Comparison of ENCODE assay signal across 24 cellular contexts in genomic region chr1:47690341-47691244, GRCh38.
DNase-seq lines count a peak whose midpoint lies in the region; TF ChIP-seq lines count a peak whose summit lies in the region.
"Had no signal": no experiment of that assay in that cellular context is flagged by ENCODE, and none has a peak within 500 bp of the region (broad histone marks: within the 10 kb centered on the region; RNA-seq: fewer than 3 reads in every experiment).

No MANE protein-coding gene starts in this region.

- peaks cover 26% of the 10 kb centered on the region for H3K4me1 Mint-ChIP-seq in endodermal cell
- H3K4me1 Mint-ChIP-seq in nephron: peaks cover 53% of the 10 kb centered on the region
- H3K4me1 Mint-ChIP-seq: activated CD4-positive, alpha-beta T cell treated with anti-CD3 and anti-CD28 coated beads for 36 hours; activated naive CD4-positive, alpha-beta T cell treated with anti-CD3 and anti-CD28 coated beads, Interleukin-2, amount 10 ng/mL, durations not matched to agents 7 days and 5 days; CD14-positive monocyte; naive thymus-derived CD4-positive, alpha-beta T cell had no signal

- H3K4me3 Mint-ChIP-seq in endodermal cell (no peak overlapping the region), nephron (peak overlapping the region in 2 of 3 experiments; percentile 10 to 26)
- H3K4me3 Mint-ChIP-seq: activated CD4-positive, alpha-beta T cell treated with anti-CD3 and anti-CD28 coated beads for 36 hours; activated naive CD4-positive, alpha-beta T cell treated with anti-CD3 and anti-CD28 coated beads, Interleukin-2, amount 10 ng/mL, durations not matched to agents 7 days and 5 days; activated T-cell treated with anti-CD3 and anti-CD28 coated beads, Interleukin-2, amount 50 U/mL, for 72 hours; CD14-positive monocyte; naive thymus-derived CD4-positive, alpha-beta T cell; T-helper 2 cell treated with Interferon-gamma antibody and Interleukin-4, amounts not matched to agents 5 μg/mL and 100 μg/mL, for 36 hours had no signal

- no peak overlapping the region for H3K4me3 ChIP-seq in endodermal cell (ENCODE audit: low read length)
- H3K4me3 ChIP-seq: ovary, transverse colon had no signal

- H3K9me3 Mint-ChIP-seq in endodermal cell: no peaks in the 10 kb centered on the region
- H3K9me3 Mint-ChIP-seq in nephron: no peaks in the 10 kb centered on the region
- H3K9me3 Mint-ChIP-seq: activated T-cell treated with anti-CD3 and anti-CD28 coated beads, Interleukin-2, amount 50 U/mL, for 72 hours; T-helper 2 cell treated with Interferon-gamma antibody and Interleukin-4, amounts not matched to agents 5 μg/mL and 100 μg/mL, for 36 hours had no signal

- H3K36me3 Mint-ChIP-seq in endodermal cell (ENCODE audit: low read depth) (no peaks in the 10 kb centered on the region), nephron (ENCODE audit: low read depth) (no peaks in the 10 kb centered on the region)
- H3K36me3 Mint-ChIP-seq: activated naive CD4-positive, alpha-beta T cell treated with anti-CD3 and anti-CD28 coated beads, Interleukin-2, amount 10 ng/mL, durations not matched to agents 7 days and 5 days; CD14-positive monocyte; naive thymus-derived CD4-positive, alpha-beta T cell had no signal

- no peaks in the 10 kb centered on the region for H3K9me3 ChIP-seq in endodermal cell (ENCODE audit: control insufficient read depth, low read length)
- H3K9me3 ChIP-seq: ovary, transverse colon had no signal

- DNase-seq in NCI-H82 (lab: John Stamatoyannopoulos, UW) (peak; percentile 17), NCI-H82 treated with DMSO at 0.1 percent for 48 hours (lab: John Stamatoyannopoulos, UW; ENCODE audit: unreplicated experiment) (no peak), endodermal cell (peak; percentile 21), ureter (ENCODE audit: low spot score) (peak; percentile 39), COLO829 (ENCODE audit: low spot score) (no peak), NCI-H1436 (lab: John Stamatoyannopoulos, UW) (no peak)
- no peak for DNase-seq in stimulated activated CD4-positive, alpha-beta T cell treated with anti-CD3 and anti-CD28 coated beads, Interleukin-12 subunit alpha, Interleukin-12 subunit beta, amount 100 ng/mL, for 4 hours
- DNase-seq: activated CD4-positive, alpha-beta T cell treated with anti-CD3 and anti-CD28 coated beads for 36 hours; activated naive CD4-positive, alpha-beta T cell treated with anti-CD3 and anti-CD28 coated beads, Interleukin-2, amount 10 ng/mL, durations not matched to agents 7 days and 5 days; activated T-cell treated with anti-CD3 and anti-CD28 coated beads, Interleukin-2, amount 50 U/mL, for 72 hours; foreskin melanocyte; hippocampal formation; IMR-90; left ventricle myocardium superior; naive thymus-derived CD4-positive, alpha-beta T cell; NCI-H446 treated with DMSO at 0.1 percent for 48 hours; OCI-M1; ovary; small intestine; transverse colon had no signal

- H3K27ac Mint-ChIP-seq in endodermal cell (no peak overlapping the region), nephron (peak overlapping the region; percentile 67 to 85 (median 84))
- H3K27ac Mint-ChIP-seq: activated CD4-positive, alpha-beta T cell treated with anti-CD3 and anti-CD28 coated beads for 36 hours; activated naive CD4-positive, alpha-beta T cell treated with anti-CD3 and anti-CD28 coated beads, Interleukin-2, amount 10 ng/mL, durations not matched to agents 7 days and 5 days; activated T-cell treated with anti-CD3 and anti-CD28 coated beads, Interleukin-2, amount 50 U/mL, for 72 hours; CD14-positive monocyte; naive thymus-derived CD4-positive, alpha-beta T cell; T-helper 2 cell treated with Interferon-gamma antibody and Interleukin-4, amounts not matched to agents 5 μg/mL and 100 μg/mL, for 36 hours had no signal

- no peaks in the 10 kb centered on the region for H3K27me3 ChIP-seq in endodermal cell (ENCODE audit: control insufficient read depth, insufficient read depth, low read length, poor library complexity, severe bottlenecking)
- H3K27me3 ChIP-seq: ovary, transverse colon had no signal

- WGBS in endodermal cell (ENCODE audit: insufficient coverage in 1 of 2, insufficient read length in 1 of 2), 2 experiments: 92 to 94% methylated on average over 8 to 14 of the region's 15 CpGs

- H3K4me1 ChIP-seq in endodermal cell (ENCODE audit: control insufficient read depth, insufficient read depth, low read length): peaks cover 16% of the 10 kb centered on the region

- H3K27ac ChIP-seq in endodermal cell (ENCODE audit: low read depth, low read length): no peak overlapping the region
- H3K27ac ChIP-seq: 22Rv1, ovary, transverse colon had no signal

- H3K27me3 Mint-ChIP-seq in endodermal cell (ENCODE audit: insufficient read depth) (peaks cover 5% of the 10 kb centered on the region), nephron (ENCODE audit: low read depth) (peaks cover 34% of the 10 kb centered on the region)

- H3K36me3 ChIP-seq in endodermal cell (ENCODE audit: control insufficient read depth, insufficient read depth, low read length): no peaks in the 10 kb centered on the region
- H3K36me3 ChIP-seq: ovary, transverse colon had no signal

- no peak overlapping the region for H3K9ac ChIP-seq in endodermal cell (ENCODE audit: extremely low read depth, low read length, poor library complexity, severe bottlenecking)

- TF ChIP-seq CTCF in endodermal cell (conservative IDR thresholded peaks at IDR 0.05) (no peak), nephron (IDR thresholded peaks at IDR 0.05; ENCODE audit: unreplicated experiment in 3 of 3) (no peak)

Comparison
In these comparisons a context has a peak if more than half of its experiments do, and no peak if none do; other contexts are left out.
1. DNase-seq: peak in NCI-H82 (single experiment), endodermal cell (single experiment) and ureter (single experiment); none in NCI-H82 treated with DMSO at 0.1 percent for 48 hours (single experiment), stimulated activated CD4-positive, alpha-beta T cell treated with anti-CD3 and anti-CD28 coated beads, Interleukin-12 subunit alpha, Interleukin-12 subunit beta, amount 100 ng/mL, for 4 hours (single experiment), COLO829 (single experiment) and NCI-H1436 (single experiment).